ENCODE assay signal across 3 cellular contexts in the genomic region with DNA sequence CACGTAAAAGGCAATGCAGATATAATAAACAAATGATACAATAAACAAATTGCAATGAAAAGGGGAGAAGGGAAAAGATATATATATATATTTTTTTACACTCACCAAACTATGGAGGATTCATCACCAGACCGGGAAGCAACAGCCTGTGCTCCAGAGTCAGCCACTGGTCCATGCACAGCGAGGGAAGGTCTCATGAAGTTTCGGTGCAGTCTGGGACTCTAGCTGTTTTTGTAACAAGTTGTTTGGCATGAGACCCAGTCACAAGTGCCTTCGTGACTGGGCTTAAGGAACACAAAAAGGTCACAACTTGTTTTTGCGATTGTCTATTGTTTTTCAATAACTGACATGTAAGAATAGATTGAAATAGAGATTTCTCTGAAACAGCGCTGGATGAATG. TPM values are rescaled to one million over a fixed set of nuclear protein-coding genes. Genes with fewer than 3 reads are reported as not detected.
"Had no signal": no experiment of that assay in that cellular context is flagged by ENCODE, and none has a peak within 500 bp of the region (broad histone marks: within the 10 kb centered on the region; RNA-seq: fewer than 3 reads in every experiment).

No MANE protein-coding gene starts in this region.

RNA-seq across cellular contexts. Expression of gene LIMS3, which starts 4.8 kb away (rescaled TPM):
- total RNA-seq: H4, H7 had no signal
- polyA plus RNA-seq: H1 had no signal
